Comparison of ENCODE assay signal across 13 cellular contexts in the genomic region with DNA sequence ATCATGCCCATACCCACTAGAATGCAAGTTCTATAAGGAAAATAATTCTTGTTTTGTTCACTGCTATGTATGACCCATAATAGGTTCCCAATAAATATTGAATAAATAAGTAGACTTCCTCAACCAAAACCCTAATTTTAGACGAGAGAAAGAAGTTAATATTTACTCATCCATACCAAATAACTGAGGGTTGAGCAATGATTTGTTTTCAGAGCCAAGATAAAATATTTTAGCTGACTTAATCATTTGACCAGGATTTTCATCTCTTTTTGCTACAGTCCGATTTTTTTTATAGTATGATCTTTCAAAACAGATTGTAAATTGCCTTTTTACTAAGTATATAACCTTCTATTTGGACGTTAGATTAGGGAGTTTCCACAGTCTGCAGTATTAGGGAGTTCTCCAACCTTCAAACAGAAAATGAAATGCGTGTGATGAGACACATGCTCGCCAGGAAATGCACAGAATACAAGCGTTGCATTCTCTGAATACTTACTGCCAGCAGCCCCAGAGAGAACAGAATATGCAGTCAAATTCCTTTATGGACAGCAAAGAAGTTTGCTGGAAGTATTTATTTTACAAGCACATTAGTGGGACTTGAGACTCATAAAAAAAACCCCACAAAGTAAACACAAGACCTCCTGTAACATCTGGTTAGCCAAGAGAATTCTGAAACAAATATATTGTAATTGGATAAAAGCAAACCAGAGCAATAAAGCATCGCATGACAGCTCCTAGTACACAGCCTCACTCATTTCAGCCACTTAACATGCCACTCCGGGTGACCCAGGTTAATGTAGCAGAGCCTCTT.
DNase-seq lines count a peak whose midpoint lies in the region; TF ChIP-seq lines count a peak whose summit lies in the region.
"Had no signal": no experiment of that assay in that cellular context is flagged by ENCODE, and none has a peak within 500 bp of the region (broad histone marks: within the 10 kb centered on the region; RNA-seq: fewer than 3 reads in every experiment).

No MANE protein-coding gene starts in this region.

- peaks cover 8% of the 10 kb centered on the region for H3K4me1 Mint-ChIP-seq in mesothelial cell of epicardium
- H3K4me1 Mint-ChIP-seq in CD14-positive monocyte, result no peaks in the 10 kb centered on the region
- H3K4me1 Mint-ChIP-seq in T-helper 2 cell treated with Interferon-gamma antibody and Interleukin-4, amounts not matched to agents 5 μg/mL and 100 μg/mL, for 36 hours (ENCODE audit: low read depth), result no peaks in the 10 kb centered on the region

- H3K4me1 ChIP-seq in esophagus squamous epithelium, result no peaks in the 10 kb centered on the region
- no peaks in the 10 kb centered on the region for H3K4me1 ChIP-seq in HAP-1
- H3K4me1 ChIP-seq: lower lobe of right lung had no signal

- H3K27me3 ChIP-seq in brain microvascular endothelial cell (replicated peaks) (no peaks in the 10 kb centered on the region), esophagus squamous epithelium (no peaks in the 10 kb centered on the region), HAP-1 (ENCODE audit: low read depth) (no peaks in the 10 kb centered on the region)
- H3K27me3 ChIP-seq: stomach had no signal

- intact Hi-C loops in CD14-positive monocyte (cut with micrococcal nuclease), result no loop called here
- intact Hi-C loops in esophagus squamous epithelium (cut with DNase I), result no loop called here

- in situ Hi-C loops in brain microvascular endothelial cell (cut with HindIII; ENCODE audit: low pct_ligation_motif_present, low sequenced_read_pairs), result no loop called here
- in situ Hi-C loops in HAP-1 (cut with MboI; ENCODE audit: low sequenced_read_pairs), result no loop called here

- H3K9me3 Mint-ChIP-seq in mesothelial cell of epicardium (peaks cover 4% of the 10 kb centered on the region), CD14-positive monocyte (peaks cover 0 to 4% (median 0%) of the 10 kb centered on the region in 7 donors)
- no peaks in the 10 kb centered on the region for H3K9me3 Mint-ChIP-seq in T-helper 2 cell treated with Interferon-gamma antibody and Interleukin-4, amounts not matched to agents 5 μg/mL and 100 μg/mL, for 36 hours
- H3K9me3 Mint-ChIP-seq: CD8-positive, alpha-beta T cell had no signal

- TF ChIP-seq CTCF in brain microvascular endothelial cell (IDR thresholded peaks at IDR 0.05; ENCODE audit: low read depth, low read length, missing control alignments), result no peak
- TF ChIP-seq CTCF in mesothelial cell of epicardium (IDR thresholded peaks at IDR 0.05; ENCODE audit: unreplicated experiment), result no peak
- TF ChIP-seq CTCF in CD14-positive monocyte (IDR thresholded peaks at IDR 0.05), result no peak
- no peak for TF ChIP-seq CTCF in esophagus squamous epithelium (IDR thresholded peaks at IDR 0.05)

- H3K27ac Mint-ChIP-seq in mesothelial cell of epicardium, result peak overlapping the region; percentile 82
- H3K27ac Mint-ChIP-seq in CD14-positive monocyte, result no peak overlapping the region
- no peak overlapping the region for H3K27ac Mint-ChIP-seq in T-helper 2 cell treated with Interferon-gamma antibody and Interleukin-4, amounts not matched to agents 5 μg/mL and 100 μg/mL, for 36 hours
- H3K27ac Mint-ChIP-seq: CD8-positive, alpha-beta T cell had no signal

- H3K36me3 Mint-ChIP-seq in mesothelial cell of epicardium (no peaks in the 10 kb centered on the region), CD14-positive monocyte (no peaks in the 10 kb centered on the region)
- no peaks in the 10 kb centered on the region for H3K36me3 Mint-ChIP-seq in T-helper 2 cell treated with Interferon-gamma antibody and Interleukin-4, amounts not matched to agents 5 μg/mL and 100 μg/mL, for 36 hours (ENCODE audit: low read depth)
- H3K36me3 Mint-ChIP-seq: CD8-positive, alpha-beta T cell had no signal

- H3K4me3 Mint-ChIP-seq in mesothelial cell of epicardium, result no peak overlapping the region
- H3K4me3 Mint-ChIP-seq in CD14-positive monocyte, result no peak overlapping the region
- H3K4me3 Mint-ChIP-seq in T-helper 2 cell treated with Interferon-gamma antibody and Interleukin-4, amounts not matched to agents 5 μg/mL and 100 μg/mL, for 36 hours, result no peak overlapping the region
- H3K4me3 Mint-ChIP-seq: CD8-positive, alpha-beta T cell had no signal

- H3K27me3 Mint-ChIP-seq in mesothelial cell of epicardium (ENCODE audit: low read depth), result no peaks in the 10 kb centered on the region
- peaks cover 0 to 2% (median 2%) of the 10 kb centered on the region in 3 donors for H3K27me3 Mint-ChIP-seq in CD14-positive monocyte (ENCODE audit: low read depth in 3 of 3)
- H3K27me3 Mint-ChIP-seq in T-helper 2 cell treated with Interferon-gamma antibody and Interleukin-4, amounts not matched to agents 5 μg/mL and 100 μg/mL, for 36 hours (ENCODE audit: low read depth), result no peaks in the 10 kb centered on the region

- no peaks in the 10 kb centered on the region for H3K36me3 ChIP-seq in brain microvascular endothelial cell (replicated peaks)
- no peaks in the 10 kb centered on the region for H3K36me3 ChIP-seq in esophagus squamous epithelium
- no peaks in the 10 kb centered on the region for H3K36me3 ChIP-seq in HAP-1 (replicated peaks)
- H3K36me3 ChIP-seq: lower lobe of right lung, stomach had no signal

- 28% methylated on average over 8 of the region's 8 CpGs for WGBS in esophagus squamous epithelium, 2 donors

- H3K27ac ChIP-seq in brain microvascular endothelial cell (peak overlapping the region; percentile 49), esophagus squamous epithelium (no peak overlapping the region)
- H3K27ac ChIP-seq: lower lobe of right lung, stomach had no signal

- H3K4me3 ChIP-seq in brain microvascular endothelial cell (ENCODE audit: low read depth, low read length), result peak overlapping the region; percentile 10
- no peak overlapping the region for H3K4me3 ChIP-seq in esophagus squamous epithelium
- no peak overlapping the region for H3K4me3 ChIP-seq in HAP-1
- H3K4me3 ChIP-seq: lower lobe of right lung, stomach had no signal

- DNase-seq in AG20443 (ENCODE audit: low spot score) (peak; percentile 26), HT1080 (ENCODE audit: low read depth) (peak; percentile 44), brain microvascular endothelial cell (peak; percentile 76), mesothelial cell of epicardium (ENCODE audit: low spot score in 2 of 2, unreplicated experiment in 2 of 2) (no peak), CD14-positive monocyte (ENCODE audit: low spot score) (no peak), esophagus squamous epithelium (lab: John Stamatoyannopoulos, UW) (no peak), HAP-1 (ENCODE audit: low spot score in 2 of 2) (no peak)
- no peak for DNase-seq in T-helper 2 cell treated with Interferon-gamma antibody and Interleukin-4, amounts not matched to agents 5 μg/mL and 100 μg/mL, for 36 hours (ENCODE audit: low spot score)
- DNase-seq: CD8-positive, alpha-beta T cell; effector memory CD4-positive, alpha-beta T cell; lower lobe of right lung; NCI-H446; stomach had no signal

- no peaks in the 10 kb centered on the region for H3K9me3 ChIP-seq in esophagus squamous epithelium
- H3K9me3 ChIP-seq in HAP-1, result no peaks in the 10 kb centered on the region
- H3K9me3 ChIP-seq: lower lobe of right lung, stomach had no signal

- no peak for TF ChIP-seq POLR2A in esophagus squamous epithelium (IDR thresholded peaks at IDR 0.05)

Comparison
In these comparisons a context has a peak if more than half of its experiments do, and no peak if none do; other contexts are left out.
1. DNase-seq: peak in AG20443 (single experiment), HT1080 (single experiment) and brain microvascular endothelial cell (single experiment); none in mesothelial cell of epicardium (0 of 2), CD14-positive monocyte (single experiment), esophagus squamous epithelium (single experiment), T-helper 2 cell treated with Interferon-gamma antibody and Interleukin-4, amounts not matched to agents 5 μg/mL and 100 μg/mL, for 36 hours (single experiment) and HAP-1 (0 of 2).